In the genomic region with DNA sequence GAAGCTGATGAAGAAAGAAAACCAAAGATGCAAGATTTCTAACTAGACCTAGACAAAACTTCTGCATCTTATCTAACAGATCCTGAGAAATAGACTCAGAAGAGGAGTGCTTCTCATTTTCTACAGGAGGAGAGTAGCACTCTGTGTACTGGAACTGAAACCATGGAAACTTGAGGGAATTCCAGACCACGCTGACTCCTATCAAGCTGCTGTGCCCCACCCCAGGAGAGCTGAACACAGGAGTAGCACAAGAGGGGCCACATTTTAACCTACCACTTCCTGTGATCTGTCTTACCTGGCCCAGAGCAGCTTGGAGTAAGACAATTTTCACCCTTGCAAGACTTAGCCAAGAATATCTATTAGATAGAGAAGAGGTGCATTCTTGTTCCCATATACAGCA, we compare ENCODE assay signal across 29 cellular contexts.
DNase-seq lines count a peak whose midpoint lies in the region; ATAC-seq and TF ChIP-seq lines count a peak whose summit lies in the region.
"Had no signal": no experiment of that assay in that cellular context is flagged by ENCODE, and none has a peak within 500 bp of the region (broad histone marks: within the 10 kb centered on the region; RNA-seq: fewer than 3 reads in every experiment).

No MANE protein-coding gene starts in this region.

- no peak for DNase-seq in activated CD4-positive, alpha-beta T cell treated with anti-CD3 and anti-CD28 coated beads for 36 hours
- DNase-seq in activated CD4-positive, alpha-beta T cell treated with anti-CD3 and anti-CD28 coated beads, Interleukin-2, amount 50 U/mL, for 1 hour: no peak
- DNase-seq in adipocyte (ENCODE audit: low read depth) (peak; percentile 40), fibroblast of villous mesenchyme (ENCODE audit: low read depth) (peak; percentile 30), smooth muscle cell (lab: John Stamatoyannopoulos, UW; ENCODE audit: unreplicated experiment) (no peak), amygdala (lab: John Stamatoyannopoulos, UW) (no peak), NOMO-1 treated with dmso at 0.1 percent for 144 hours (lab: John Stamatoyannopoulos, UW; ENCODE audit: unreplicated experiment) (no peak)
- DNase-seq: 8988T; activated CD4-positive, CD25-positive, alpha-beta regulatory T cell; activated CD8-positive, alpha-beta memory T cell treated with anti-CD3 and anti-CD28 coated beads for 24 hours; activated T-cell treated with anti-CD3 and anti-CD28 coated beads, Interleukin-2, amount 50 U/mL, for 72 hours; DMS153; effector CD4-positive, alpha-beta T cell; HCEC 1CT; heart left ventricle; naive thymus-derived CD4-positive, alpha-beta T cell; NCI-H1694 treated with DMSO at 0.1 percent for 48 hours; NCI-H345; ovary; upper lobe of left lung had no signal

- H3K27me3 Mint-ChIP-seq in activated CD4-positive, alpha-beta T cell treated with anti-CD3 and anti-CD28 coated beads for 36 hours: no peaks in the 10 kb centered on the region
- H3K27me3 Mint-ChIP-seq: activated naive CD8-positive, alpha-beta T cell; central memory CD8-positive, alpha-beta T cell; IgD-negative memory B cell; naive thymus-derived CD4-positive, alpha-beta T cell; stimulated activated naive CD8-positive, alpha-beta T cell treated with anti-CD3 and anti-CD28 coated beads, Interleukin-15, Interleukin-2, amounts not matched to agents 100 ng/mL and 50 ng/mL, for 24 hours had no signal

- CTCF ChIA-PET in activated CD4-positive, alpha-beta T cell treated with anti-CD3 and anti-CD28 coated beads for 36 hours (lab: Charles Lee): interaction anchor here (1.5 kb wide), 1 partner anchor 15 kb away, joined by 3 read pairs; no protein-coding TSS in a partner anchor

- H3K36me3 Mint-ChIP-seq in activated CD4-positive, alpha-beta T cell treated with anti-CD3 and anti-CD28 coated beads for 36 hours (ENCODE audit: low read depth): peaks cover 38% of the 10 kb centered on the region

- H3K79me2 ChIP-seq in smooth muscle cell (ENCODE audit: low read depth): no peaks in the 10 kb centered on the region

- H3K9me3 Mint-ChIP-seq in activated CD4-positive, alpha-beta T cell treated with anti-CD3 and anti-CD28 coated beads for 36 hours (ENCODE audit: low read depth): peaks cover 8% of the 10 kb centered on the region
- H3K9me3 Mint-ChIP-seq: central memory CD8-positive, alpha-beta T cell had no signal

- peak overlapping the region; percentile 7 for H3K4me2 ChIP-seq in smooth muscle cell

- H3K9ac ChIP-seq in adipocyte (ENCODE audit: low read length) (no peak overlapping the region), smooth muscle cell (ENCODE audit: low read depth) (no peak overlapping the region)

- no peaks in the 10 kb centered on the region for H4K20me1 ChIP-seq in smooth muscle cell (ENCODE audit: low read depth)

- peaks cover 33% of the 10 kb centered on the region for H3K4me1 Mint-ChIP-seq in activated CD4-positive, alpha-beta T cell treated with anti-CD3 and anti-CD28 coated beads for 36 hours
- H3K4me1 Mint-ChIP-seq: central memory CD8-positive, alpha-beta T cell had no signal

- H3F3A ChIP-seq in smooth muscle cell (ENCODE audit: low read depth): no peaks in the 10 kb centered on the region

- no peak overlapping the region for H3K4me3 Mint-ChIP-seq in activated CD4-positive, alpha-beta T cell treated with anti-CD3 and anti-CD28 coated beads for 36 hours
- H3K4me3 Mint-ChIP-seq: activated naive CD8-positive, alpha-beta T cell; activated T-cell treated with anti-CD3 and anti-CD28 coated beads, Interleukin-2, amount 50 U/mL, for 72 hours; central memory CD8-positive, alpha-beta T cell; IgD-negative memory B cell; naive thymus-derived CD4-positive, alpha-beta T cell; stimulated activated naive CD8-positive, alpha-beta T cell treated with anti-CD3 and anti-CD28 coated beads, Interleukin-15, Interleukin-2, amounts not matched to agents 100 ng/mL and 50 ng/mL, for 24 hours had no signal

- POLR2A ChIA-PET in activated CD4-positive, alpha-beta T cell treated with anti-CD3 and anti-CD28 coated beads for 36 hours (lab: Charles Lee): no interaction called here

- H3K27me3 ChIP-seq in adipocyte (replicated peaks; ENCODE audit: control insufficient read depth, insufficient read depth, low read length) (no peaks in the 10 kb centered on the region), smooth muscle cell (ENCODE audit: low read depth) (no peaks in the 10 kb centered on the region)
- H3K27me3 ChIP-seq: heart left ventricle, ovary, upper lobe of left lung had no signal

- H3K27ac Mint-ChIP-seq in activated CD4-positive, alpha-beta T cell treated with anti-CD3 and anti-CD28 coated beads for 36 hours: peak overlapping the region; percentile 55
- H3K27ac Mint-ChIP-seq: activated naive CD8-positive, alpha-beta T cell; activated T-cell treated with anti-CD3 and anti-CD28 coated beads, Interleukin-2, amount 50 U/mL, for 72 hours; IgD-negative memory B cell; stimulated activated naive CD8-positive, alpha-beta T cell treated with anti-CD3 and anti-CD28 coated beads, Interleukin-15, Interleukin-2, amounts not matched to agents 100 ng/mL and 50 ng/mL, for 24 hours had no signal

- ATAC-seq in activated CD4-positive, alpha-beta T cell treated with anti-CD3 and anti-CD28 coated beads for 36 hours: no peak
- ATAC-seq in GM18517 (IDR thresholded peaks at IDR 0.05; ENCODE audit: unreplicated experiment): no peak
- ATAC-seq: esophagus mucosa; naive thymus-derived CD4-positive, alpha-beta T cell; Panc1 had no signal

- H3K4me3 ChIP-seq in adipocyte (ENCODE audit: low read length): no peak overlapping the region
- no peak overlapping the region for H3K4me3 ChIP-seq in fibroblast of villous mesenchyme (ENCODE audit: low read depth, low read length)
- H3K4me3 ChIP-seq in smooth muscle cell: no peak overlapping the region
- H3K4me3 ChIP-seq: heart left ventricle, lung, ovary, upper lobe of left lung had no signal

- H3K4me1 ChIP-seq in adipocyte (ENCODE audit: control insufficient read depth, insufficient read depth, low read length) (peaks cover 47% of the 10 kb centered on the region), smooth muscle cell (ENCODE audit: low read depth) (peaks cover 7% of the 10 kb centered on the region)

- TF ChIP-seq CTCF in fibroblast of villous mesenchyme (IDR thresholded peaks at IDR 0.05; ENCODE audit: insufficient read depth, low read depth, low read length) (no peak), smooth muscle cell (IDR thresholded peaks at IDR 0.05; ENCODE audit: borderline replicate concordance, insufficient read depth, poor library complexity, severe bottlenecking) (no peak)

- no peak overlapping the region for H2AFZ ChIP-seq in smooth muscle cell (ENCODE audit: low read depth)

- intact Hi-C loops in activated CD4-positive, alpha-beta T cell treated with anti-CD3 and anti-CD28 coated beads for 36 hours (cut with DNase I, micrococcal nuclease): loop anchor here in 1 of 2 experiments (5.0 kb wide), 1 partner anchor 50 kb away; no protein-coding TSS in a partner anchor

- H3K9me3 ChIP-seq in adipocyte (ENCODE audit: control insufficient read depth, low read length) (peaks cover 7% of the 10 kb centered on the region), smooth muscle cell (replicated peaks; ENCODE audit: low read depth) (no peaks in the 10 kb centered on the region)
- H3K9me3 ChIP-seq: ovary had no signal

- 61% methylated on average over 1 of the region's 1 CpG for WGBS in smooth muscle cell (ENCODE audit: low lambda C conversion rate)

- no peak overlapping the region for H3K27ac ChIP-seq in smooth muscle cell (ENCODE audit: low read depth)
- H3K27ac ChIP-seq: C4-2B, heart left ventricle, ovary, upper lobe of left lung had no signal

- no peaks in the 10 kb centered on the region for H3K36me3 ChIP-seq in adipocyte (ENCODE audit: control insufficient read depth, insufficient read depth, low read length, severe bottlenecking)
- no peaks in the 10 kb centered on the region for H3K36me3 ChIP-seq in smooth muscle cell (ENCODE audit: low read depth)
- H3K36me3 ChIP-seq: heart left ventricle, ovary, upper lobe of left lung had no signal

Comparison
In these comparisons a context has a peak if more than half of its experiments do, and no peak if none do; other contexts are left out.
1. DNase-seq: peak in adipocyte (single experiment) and fibroblast of villous mesenchyme (single experiment); none in activated CD4-positive, alpha-beta T cell treated with anti-CD3 and anti-CD28 coated beads for 36 hours (single experiment), activated CD4-positive, alpha-beta T cell treated with anti-CD3 and anti-CD28 coated beads, Interleukin-2, amount 50 U/mL, for 1 hour (single experiment), smooth muscle cell (single experiment), amygdala (0 of 56) and NOMO-1 treated with dmso at 0.1 percent for 144 hours (single experiment).